11 cellular contexts compared by ENCODE assay signal in the genomic region with DNA sequence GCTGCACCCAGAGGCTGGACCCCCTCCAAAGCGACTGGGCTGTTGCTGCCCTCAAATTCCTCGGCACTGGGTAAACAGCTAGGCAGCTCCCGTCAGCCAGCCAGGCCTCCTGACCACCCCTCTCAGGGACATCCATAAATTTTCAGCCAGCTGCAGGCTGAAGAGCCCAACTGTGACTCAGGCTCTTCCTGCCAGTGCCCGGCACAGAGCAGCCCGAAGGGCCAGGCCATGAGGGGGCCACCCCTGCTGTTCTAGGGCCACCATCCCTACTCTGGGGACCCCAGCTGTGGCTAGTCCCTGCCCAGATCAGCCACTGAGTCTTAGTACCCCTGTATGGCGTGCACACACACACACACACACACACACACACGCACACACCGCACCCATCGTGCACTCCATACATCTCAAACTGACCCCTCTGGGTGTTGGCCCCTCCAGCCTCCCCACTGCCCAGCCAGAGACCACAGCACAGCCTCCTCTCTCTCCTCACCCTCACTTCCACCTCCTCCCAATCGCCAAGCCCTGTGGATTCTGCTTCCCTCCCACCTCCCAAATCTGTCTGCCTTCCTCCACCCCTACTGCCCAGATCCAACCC. TPM values are rescaled to one million over a fixed set of nuclear protein-coding genes. Genes with fewer than 3 reads are reported as not detected.
A peak's percentile ranks its signal among the peaks of the same experiment; 100 is the strongest.
DNase-seq lines count a peak whose midpoint lies in the region; ATAC-seq and TF ChIP-seq lines count a peak whose summit lies in the region.
"Had no signal": no experiment of that assay in that cellular context is flagged by ENCODE, and none has a peak within 500 bp of the region (broad histone marks: within the 10 kb centered on the region; RNA-seq: fewer than 3 reads in every experiment).

No MANE protein-coding gene starts in this region.

- H3K27me3 ChIP-seq in IMR-90 (ENCODE audit: control insufficient read depth, insufficient read depth, low read length) = no peaks in the 10 kb centered on the region; the same call in 1 of the 2 replicates
- no peaks in the 10 kb centered on the region for H3K27me3 ChIP-seq in neutrophil

- H4K20me1 ChIP-seq in IMR-90 (ENCODE audit: insufficient read depth, low read length) = no peaks in the 10 kb centered on the region

- H3K9me3 ChIP-seq in IMR-90 (ENCODE audit: control insufficient read depth, insufficient read depth, low read length) = no peaks in the 10 kb centered on the region; the same call in 1 of the 2 replicates
- H3K9me3 ChIP-seq in neutrophil = no peaks in the 10 kb centered on the region

- H2BK120ac ChIP-seq in IMR-90 (ENCODE audit: low read depth, low read length) = no peak overlapping the region

- TF ChIP-seq CTCF in IMR-90 (conservative IDR thresholded peaks at IDR 0.05; ENCODE audit: low read depth, low read length) (no peak), neutrophil (IDR thresholded peaks at IDR 0.05) (no peak)

- H2AFZ ChIP-seq in IMR-90 (replicated peaks; ENCODE audit: low read length, poor library complexity) = peak overlapping the region; percentile 85

- H3K27ac ChIP-seq in IMR-90 (ENCODE audit: insufficient read depth, low read length) (no peak overlapping the region), cingulate gyrus (ENCODE audit: low read depth, low read length) (peak overlapping the region; percentile 94), neutrophil (peak overlapping the region; percentile 47)

- no peak overlapping the region for H2BK20ac ChIP-seq in IMR-90 (ENCODE audit: low read depth, low read length)

- no peak overlapping the region for H4K5ac ChIP-seq in IMR-90 (ENCODE audit: low read depth, low read length)

- H2AK9ac ChIP-seq in IMR-90 (replicated peaks; ENCODE audit: low read depth, low read length, poor library complexity) = no peak overlapping the region

- in situ Hi-C loops in IMR-90 (cut with MboI; ENCODE audit: low sequenced_read_pairs) = loop anchor here (5.0 kb wide), 1 partner anchor 41 kb away; a partner anchor contains a TSS

- no peak overlapping the region for H4K91ac ChIP-seq in IMR-90 (ENCODE audit: insufficient read depth, low read depth, low read length)

- H2BK15ac ChIP-seq in IMR-90 (ENCODE audit: low read depth, low read length) = no peak overlapping the region

- dilution Hi-C loops in IMR-90 (cut with HindIII; ENCODE audit: low sequenced_read_pairs, unreplicated experiment) = no loop called here

- no peak overlapping the region for H3K14ac ChIP-seq in IMR-90 (replicated peaks; ENCODE audit: low read depth, low read length)

- 52% methylated on average over 9 of the region's 10 CpGs; no CpG with 5 or more reads in 1 of the 2 experiments for WGBS in IMR-90 (ENCODE audit: extremely low coverage in 2 of 2, insufficient read length in 1 of 2), 2 experiments

- no peak overlapping the region for H3K4me3 ChIP-seq in IMR-90 (ENCODE audit: insufficient read depth, low read depth, low read length)
- no peak overlapping the region for H3K4me3 ChIP-seq in neutrophil (ENCODE audit: low read depth in 1 of 2, low read length in 1 of 2)

- ATAC-seq in IMR-90 (ENCODE audit: low read depth) = peak; percentile 85
- ATAC-seq in GM19395 (IDR thresholded peaks at IDR 0.05; ENCODE audit: unreplicated experiment) = no peak
- no peak for ATAC-seq in HG03521 (IDR thresholded peaks at IDR 0.05; ENCODE audit: unreplicated experiment)
- ATAC-seq in GM18861 (IDR thresholded peaks at IDR 0.05; ENCODE audit: unreplicated experiment) = no peak

- CTCF ChIA-PET in IMR-90 (lab: Yijun Ruan, JAX) = interaction anchor here (0.7 to 1.0 kb wide), 2 partner anchors 16 to 27 kb away, joined by 3 to 5 read pairs; no protein-coding TSS in a partner anchor

- H2AK5ac ChIP-seq in IMR-90 (ENCODE audit: low read depth, low read length) = no peak overlapping the region

- H3K18ac ChIP-seq in IMR-90 (ENCODE audit: low read depth, low read length) = no peak overlapping the region; the same call in 1 of the 2 replicates

- DNase-seq in AG08396 (ENCODE audit: low spot score) (peak; percentile 58), IMR-90 (peak; percentile 48)
- no peak for DNase-seq in stimulated activated CD4-positive, alpha-beta T cell treated with anti-CD3 and anti-CD28 coated beads, Interleukin-1b, Interleukin-23, amount 100 ng/mL, for 48 hours
- DNase-seq: NCI-H2081; stimulated activated naive CD4-positive, alpha-beta T cell; T1000 had no signal

- POLR2A ChIA-PET in IMR-90 (lab: Charles Lee; ENCODE audit: unreplicated experiment) = no interaction called here

- intact Hi-C loops in IMR-90 (cut with micrococcal nuclease) = no loop called here

- no peaks in the 10 kb centered on the region for H3K9me1 ChIP-seq in IMR-90 (ENCODE audit: insufficient read depth, low read length)

- BruUV-seq in IMR-90 (replicated peaks; lab: Mats Ljungman, UMichigan) = no TSS peak

- peaks cover 9% of the 10 kb centered on the region; the same call in 1 of the 2 replicates for H3K4me1 ChIP-seq in IMR-90 (ENCODE audit: control insufficient read depth, insufficient read depth, low read length)
- H3K4me1 ChIP-seq in neutrophil (ENCODE audit: control insufficient read depth in 1 of 2, insufficient read depth in 1 of 2, low read depth in 1 of 2, low read length in 1 of 2) = peaks cover 28 to 39% of the 10 kb centered on the region in 2 experiments

- H3K23ac ChIP-seq in IMR-90 (ENCODE audit: low read depth, low read length) = no peak overlapping the region

- H3K36me3 ChIP-seq in IMR-90 (ENCODE audit: control insufficient read depth, insufficient read depth, low read length) (no peaks in the 10 kb centered on the region), neutrophil (no peaks in the 10 kb centered on the region)

- H3K4ac ChIP-seq in IMR-90 (ENCODE audit: low read depth, low read length) = no peak overlapping the region; the same call in 1 of the 2 replicates

- H4K8ac ChIP-seq in IMR-90 (ENCODE audit: low read depth in 2 of 2, low read length in 2 of 2) = no peak overlapping the region

- no peak overlapping the region for H2BK5ac ChIP-seq in IMR-90 (ENCODE audit: low read depth, low read length, poor library complexity, severe bottlenecking)

- no peak overlapping the region for H3K56ac ChIP-seq in IMR-90 (ENCODE audit: extremely low read depth, insufficient read depth, low read length)

- no peak for TF ChIP-seq RAD21 in IMR-90 (IDR thresholded peaks at IDR 0.05; ENCODE audit: low read length)

- no peak overlapping the region for H3K4me2 ChIP-seq in IMR-90 (ENCODE audit: low read depth, low read length)

- H3K9ac ChIP-seq in IMR-90 (ENCODE audit: low read depth, low read length) = no peak overlapping the region

- H3K79me1 ChIP-seq in IMR-90 (ENCODE audit: low read depth in 1 of 2, low read length in 2 of 2) = no peaks in the 10 kb centered on the region

- no peak for TF ChIP-seq POLR2A in IMR-90 (IDR thresholded peaks at IDR 0.05; ENCODE audit: low read depth, low read length)

TF ChIP-seq in IMR-90, 13 proteins besides CTCF, POLR2A, EP300 and RAD21:
- TF ChIP-seq MAZ (IDR thresholded peaks at IDR 0.05; ENCODE audit: borderline replicate concordance, low read depth, low read length) (peak; percentile 29; the same call in 1 of the 2 replicates), FOS (IDR thresholded peaks at IDR 0.05; ENCODE audit: low read depth, low read length) (0 out of 2 replicates have a peak, but pooled peaks have one; percentile 11)
- TF ChIP-seq, protein P1, sequence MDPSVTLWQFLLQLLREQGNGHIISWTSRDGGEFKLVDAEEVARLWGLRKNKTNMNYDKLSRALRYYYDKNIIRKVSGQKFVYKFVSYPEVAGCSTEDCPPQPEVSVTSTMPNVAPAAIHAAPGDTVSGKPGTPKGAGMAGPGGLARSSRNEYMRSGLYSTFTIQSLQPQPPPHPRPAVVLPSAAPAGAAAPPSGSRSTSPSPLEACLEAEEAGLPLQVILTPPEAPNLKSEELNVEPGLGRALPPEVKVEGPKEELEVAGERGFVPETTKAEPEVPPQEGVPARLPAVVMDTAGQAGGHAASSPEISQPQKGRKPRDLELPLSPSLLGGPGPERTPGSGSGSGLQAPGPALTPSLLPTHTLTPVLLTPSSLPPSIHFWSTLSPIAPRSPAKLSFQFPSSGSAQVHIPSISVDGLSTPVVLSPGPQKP (IDR thresholded peaks at IDR 0.05; ENCODE audit: borderline replicate concordance, low read depth, low read length) = no peak

RNA-seq across cellular contexts. Expression of a gene that starts 6.2 kb away (rescaled TPM):
- under 0.01 TPM in 1 of 2 replicates, not detected in the other for total RNA-seq in IMR-90 (2012; rRNA removed)
- 0.09 TPM in 2 replicates for polyA plus RNA-seq in IMR-90 (2012; rRNA removed)
- 0.12 TPM in 1 of 2 replicates, not detected in the other for polyA plus RNA-seq in IMR-90 (2012; cell fraction: cytosol; rRNA removed)
- polyA plus RNA-seq in IMR-90 (2012; cell fraction: nucleus; rRNA removed; ENCODE audit: low replicate concordance) = 0.07 and 0.16 TPM in 2 replicates

RNA-seq across cellular contexts. Expression of a gene that starts 40.4 kb away (rescaled TPM):
- total RNA-seq in IMR-90 (2012; rRNA removed) = 0.56 TPM in 1 of 2 replicates, not detected in the other
- 0.10 and 0.27 TPM in 2 replicates for polyA plus RNA-seq in IMR-90 (2012; rRNA removed)
- 0.03 TPM in 1 of 2 replicates, not detected in the other for polyA plus RNA-seq in IMR-90 (2012; cell fraction: cytosol; rRNA removed)
- 1.1 and 1.3 TPM in 2 replicates for polyA plus RNA-seq in IMR-90 (2012; cell fraction: nucleus; rRNA removed; ENCODE audit: low replicate concordance)
